1 cellular context compared by ENCODE assay signal in genomic region chr12:57518920-57519757, GRCh38.
TF ChIP-seq lines count a peak whose summit lies in the region.

No MANE protein-coding gene starts in this region.

TF ChIP-seq in GM12878, 131 proteins besides CTCF, POLR2A, EP300 and RAD21:
- TF ChIP-seq JUNB (IDR thresholded peaks at IDR 0.05) (no peak), SPI1 (IDR thresholded peaks at IDR 0.05; ENCODE audit: borderline replicate concordance, insufficient read depth, low read depth, low read length) (no peak), IRF4 (IDR thresholded peaks at IDR 0.05; ENCODE audit: low read depth, low read length) (no peak), RUNX3 (IDR thresholded peaks at IDR 0.05; ENCODE audit: low read length) (no peak), MEF2B (IDR thresholded peaks at IDR 0.05; ENCODE audit: partially characterized antibody, poor library complexity, severe bottlenecking) (peak; percentile 66), DPF2 (IDR thresholded peaks at IDR 0.05) (peak; percentile 33; the same call in 1 of the 2 replicates), STAT3 (IDR thresholded peaks at IDR 0.05; ENCODE audit: low read depth, low read length) (no peak)
- TF ChIP-seq, protein P1, sequence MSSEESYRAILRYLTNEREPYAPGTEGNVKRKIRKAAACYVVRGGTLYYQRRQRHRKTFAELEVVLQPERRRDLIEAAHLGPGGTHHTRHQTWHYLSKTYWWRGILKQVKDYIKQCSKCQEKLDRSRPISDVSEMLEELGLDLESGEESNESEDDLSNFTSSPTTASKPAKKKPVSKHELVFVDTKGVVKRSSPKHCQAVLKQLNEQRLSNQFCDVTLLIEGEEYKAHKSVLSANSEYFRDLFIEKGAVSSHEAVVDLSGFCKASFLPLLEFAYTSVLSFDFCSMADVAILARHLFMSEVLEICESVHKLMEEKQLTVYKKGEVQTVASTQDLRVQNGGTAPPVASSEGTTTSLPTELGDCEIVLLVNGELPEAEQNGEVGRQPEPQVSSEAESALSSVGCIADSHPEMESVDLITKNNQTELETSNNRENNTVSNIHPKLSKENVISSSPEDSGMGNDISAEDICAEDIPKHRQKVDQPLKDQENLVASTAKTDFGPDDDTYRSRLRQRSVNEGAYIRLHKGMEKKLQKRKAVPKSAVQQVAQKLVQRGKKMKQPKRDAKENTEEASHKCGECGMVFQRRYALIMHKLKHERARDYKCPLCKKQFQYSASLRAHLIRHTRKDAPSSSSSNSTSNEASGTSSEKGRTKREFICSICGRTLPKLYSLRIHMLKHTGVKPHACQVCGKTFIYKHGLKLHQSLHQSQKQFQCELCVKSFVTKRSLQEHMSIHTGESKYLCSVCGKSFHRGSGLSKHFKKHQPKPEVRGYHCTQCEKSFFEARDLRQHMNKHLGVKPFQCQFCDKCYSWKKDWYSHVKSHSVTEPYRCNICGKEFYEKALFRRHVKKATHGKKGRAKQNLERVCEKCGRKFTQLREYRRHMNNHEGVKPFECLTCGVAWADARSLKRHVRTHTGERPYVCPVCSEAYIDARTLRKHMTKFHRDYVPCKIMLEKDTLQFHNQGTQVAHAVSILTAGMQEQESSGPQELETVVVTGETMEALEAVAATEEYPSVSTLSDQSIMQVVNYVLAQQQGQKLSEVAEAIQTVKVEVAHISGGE (CRISPR knock-in tag; IDR thresholded peaks at IDR 0.05) = 0 out of 2 replicates have a peak, but pooled peaks have one; percentile 4
- TF ChIP-seq, protein P2, sequence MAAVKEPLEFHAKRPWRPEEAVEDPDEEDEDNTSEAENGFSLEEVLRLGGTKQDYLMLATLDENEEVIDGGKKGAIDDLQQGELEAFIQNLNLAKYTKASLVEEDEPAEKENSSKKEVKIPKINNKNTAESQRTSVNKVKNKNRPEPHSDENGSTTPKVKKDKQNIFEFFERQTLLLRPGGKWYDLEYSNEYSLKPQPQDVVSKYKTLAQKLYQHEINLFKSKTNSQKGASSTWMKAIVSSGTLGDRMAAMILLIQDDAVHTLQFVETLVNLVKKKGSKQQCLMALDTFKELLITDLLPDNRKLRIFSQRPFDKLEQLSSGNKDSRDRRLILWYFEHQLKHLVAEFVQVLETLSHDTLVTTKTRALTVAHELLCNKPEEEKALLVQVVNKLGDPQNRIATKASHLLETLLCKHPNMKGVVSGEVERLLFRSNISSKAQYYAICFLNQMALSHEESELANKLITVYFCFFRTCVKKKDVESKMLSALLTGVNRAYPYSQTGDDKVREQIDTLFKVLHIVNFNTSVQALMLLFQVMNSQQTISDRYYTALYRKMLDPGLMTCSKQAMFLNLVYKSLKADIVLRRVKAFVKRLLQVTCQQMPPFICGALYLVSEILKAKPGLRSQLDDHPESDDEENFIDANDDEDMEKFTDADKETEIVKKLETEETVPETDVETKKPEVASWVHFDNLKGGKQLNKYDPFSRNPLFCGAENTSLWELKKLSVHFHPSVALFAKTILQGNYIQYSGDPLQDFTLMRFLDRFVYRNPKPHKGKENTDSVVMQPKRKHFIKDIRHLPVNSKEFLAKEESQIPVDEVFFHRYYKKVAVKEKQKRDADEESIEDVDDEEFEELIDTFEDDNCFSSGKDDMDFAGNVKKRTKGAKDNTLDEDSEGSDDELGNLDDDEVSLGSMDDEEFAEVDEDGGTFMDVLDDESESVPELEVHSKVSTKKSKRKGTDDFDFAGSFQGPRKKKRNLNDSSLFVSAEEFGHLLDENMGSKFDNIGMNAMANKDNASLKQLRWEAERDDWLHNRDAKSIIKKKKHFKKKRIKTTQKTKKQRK (IDR thresholded peaks at IDR 0.05; ENCODE audit: low read depth, low read length) = no peak
- TF ChIP-seq, protein P3, sequence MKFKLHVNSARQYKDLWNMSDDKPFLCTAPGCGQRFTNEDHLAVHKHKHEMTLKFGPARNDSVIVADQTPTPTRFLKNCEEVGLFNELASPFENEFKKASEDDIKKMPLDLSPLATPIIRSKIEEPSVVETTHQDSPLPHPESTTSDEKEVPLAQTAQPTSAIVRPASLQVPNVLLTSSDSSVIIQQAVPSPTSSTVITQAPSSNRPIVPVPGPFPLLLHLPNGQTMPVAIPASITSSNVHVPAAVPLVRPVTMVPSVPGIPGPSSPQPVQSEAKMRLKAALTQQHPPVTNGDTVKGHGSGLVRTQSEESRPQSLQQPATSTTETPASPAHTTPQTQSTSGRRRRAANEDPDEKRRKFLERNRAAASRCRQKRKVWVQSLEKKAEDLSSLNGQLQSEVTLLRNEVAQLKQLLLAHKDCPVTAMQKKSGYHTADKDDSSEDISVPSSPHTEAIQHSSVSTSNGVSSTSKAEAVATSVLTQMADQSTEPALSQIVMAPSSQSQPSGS (IDR thresholded peaks at IDR 0.05; ENCODE audit: low read length) = 0 out of 2 replicates have a peak, but pooled peaks have one; percentile 5
- TF ChIP-seq, protein P4, sequence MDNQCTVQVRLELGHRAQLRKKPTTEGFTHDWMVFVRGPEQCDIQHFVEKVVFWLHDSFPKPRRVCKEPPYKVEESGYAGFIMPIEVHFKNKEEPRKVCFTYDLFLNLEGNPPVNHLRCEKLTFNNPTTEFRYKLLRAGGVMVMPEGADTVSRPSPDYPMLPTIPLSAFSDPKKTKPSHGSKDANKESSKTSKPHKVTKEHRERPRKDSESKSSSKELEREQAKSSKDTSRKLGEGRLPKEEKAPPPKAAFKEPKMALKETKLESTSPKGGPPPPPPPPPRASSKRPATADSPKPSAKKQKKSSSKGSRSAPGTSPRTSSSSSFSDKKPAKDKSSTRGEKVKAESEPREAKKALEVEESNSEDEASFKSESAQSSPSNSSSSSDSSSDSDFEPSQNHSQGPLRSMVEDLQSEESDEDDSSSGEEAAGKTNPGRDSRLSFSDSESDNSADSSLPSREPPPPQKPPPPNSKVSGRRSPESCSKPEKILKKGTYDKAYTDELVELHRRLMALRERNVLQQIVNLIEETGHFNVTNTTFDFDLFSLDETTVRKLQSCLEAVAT (IDR thresholded peaks at IDR 0.05) = no peak
- TF ChIP-seq, protein P5, sequence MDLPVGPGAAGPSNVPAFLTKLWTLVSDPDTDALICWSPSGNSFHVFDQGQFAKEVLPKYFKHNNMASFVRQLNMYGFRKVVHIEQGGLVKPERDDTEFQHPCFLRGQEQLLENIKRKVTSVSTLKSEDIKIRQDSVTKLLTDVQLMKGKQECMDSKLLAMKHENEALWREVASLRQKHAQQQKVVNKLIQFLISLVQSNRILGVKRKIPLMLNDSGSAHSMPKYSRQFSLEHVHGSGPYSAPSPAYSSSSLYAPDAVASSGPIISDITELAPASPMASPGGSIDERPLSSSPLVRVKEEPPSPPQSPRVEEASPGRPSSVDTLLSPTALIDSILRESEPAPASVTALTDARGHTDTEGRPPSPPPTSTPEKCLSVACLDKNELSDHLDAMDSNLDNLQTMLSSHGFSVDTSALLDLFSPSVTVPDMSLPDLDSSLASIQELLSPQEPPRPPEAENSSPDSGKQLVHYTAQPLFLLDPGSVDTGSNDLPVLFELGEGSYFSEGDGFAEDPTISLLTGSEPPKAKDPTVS (IDR thresholded peaks at IDR 0.05; ENCODE audit: low read depth, low read length) = no peak
